ENCODE assay signal across 1 cellular context in genomic region chr12:126874427-126875026, GRCh38.
TF ChIP-seq lines count a peak whose summit lies in the region.

No MANE protein-coding gene starts in this region.

TF ChIP-seq in H1, 55 proteins besides CTCF, POLR2A, EP300 and RAD21 (continued from another document):
- TF ChIP-seq MAX (IDR thresholded peaks at IDR 0.05) = peak; percentile 66
- peak; percentile 43 for TF ChIP-seq TAF7 (optimal IDR thresholded peaks at IDR 0.05; ENCODE audit: borderline replicate concordance, low read depth, low read length)
- no peak for TF ChIP-seq CBX8 (IDR thresholded peaks at IDR 0.05; ENCODE audit: borderline replicate concordance, low read depth, low read length)
- no peak for TF ChIP-seq CTBP2 (IDR thresholded peaks at IDR 0.05; ENCODE audit: borderline replicate concordance, insufficient read depth, insufficient read length, low read length)
- no peak for TF ChIP-seq EZH2 (IDR thresholded peaks at IDR 0.05; ENCODE audit: low read depth, low read length, severe bottlenecking)
- no peak for TF ChIP-seq SP2 (IDR thresholded peaks at IDR 0.05; ENCODE audit: low read length)
- 0 out of 2 replicates have a peak, but pooled peaks have one; percentile 43 for TF ChIP-seq E2F6 (IDR thresholded peaks at IDR 0.05)
- no peak for TF ChIP-seq JUN (IDR thresholded peaks at IDR 0.05; ENCODE audit: low read depth, low read length)
- TF ChIP-seq YY1 (IDR thresholded peaks at IDR 0.05; ENCODE audit: low read depth, low read length) = peak; percentile 11; the same call in 1 of the 2 replicates
- no peak for TF ChIP-seq GTF2F1 (IDR thresholded peaks at IDR 0.05; ENCODE audit: borderline replicate concordance, low read depth, low read length)
- TF ChIP-seq CEBPB (IDR thresholded peaks at IDR 0.05; ENCODE audit: low read depth, low read length) = 0 out of 2 replicates have a peak, but pooled peaks have one; percentile 29
- no peak for TF ChIP-seq CHD2 (IDR thresholded peaks at IDR 0.05; ENCODE audit: low read length)
- TF ChIP-seq TAF1 (IDR thresholded peaks at IDR 0.05; ENCODE audit: low read depth, low read length) = no peak
- TF ChIP-seq CHD1 (IDR thresholded peaks at IDR 0.05; ENCODE audit: low read depth, low read length) = no peak
- TF ChIP-seq RNF2 (IDR thresholded peaks at IDR 0.05; ENCODE audit: borderline replicate concordance, low read depth, low read length, missing control alignments, poor library complexity, severe bottlenecking) = no peak
- TF ChIP-seq GABPA (IDR thresholded peaks at IDR 0.05; ENCODE audit: borderline replicate concordance, insufficient read depth, low read length) = no peak
- TF ChIP-seq KDM5A (IDR thresholded peaks at IDR 0.05; ENCODE audit: low read length) = no peak
